1 cellular context compared by ENCODE assay signal in the genomic region with DNA sequence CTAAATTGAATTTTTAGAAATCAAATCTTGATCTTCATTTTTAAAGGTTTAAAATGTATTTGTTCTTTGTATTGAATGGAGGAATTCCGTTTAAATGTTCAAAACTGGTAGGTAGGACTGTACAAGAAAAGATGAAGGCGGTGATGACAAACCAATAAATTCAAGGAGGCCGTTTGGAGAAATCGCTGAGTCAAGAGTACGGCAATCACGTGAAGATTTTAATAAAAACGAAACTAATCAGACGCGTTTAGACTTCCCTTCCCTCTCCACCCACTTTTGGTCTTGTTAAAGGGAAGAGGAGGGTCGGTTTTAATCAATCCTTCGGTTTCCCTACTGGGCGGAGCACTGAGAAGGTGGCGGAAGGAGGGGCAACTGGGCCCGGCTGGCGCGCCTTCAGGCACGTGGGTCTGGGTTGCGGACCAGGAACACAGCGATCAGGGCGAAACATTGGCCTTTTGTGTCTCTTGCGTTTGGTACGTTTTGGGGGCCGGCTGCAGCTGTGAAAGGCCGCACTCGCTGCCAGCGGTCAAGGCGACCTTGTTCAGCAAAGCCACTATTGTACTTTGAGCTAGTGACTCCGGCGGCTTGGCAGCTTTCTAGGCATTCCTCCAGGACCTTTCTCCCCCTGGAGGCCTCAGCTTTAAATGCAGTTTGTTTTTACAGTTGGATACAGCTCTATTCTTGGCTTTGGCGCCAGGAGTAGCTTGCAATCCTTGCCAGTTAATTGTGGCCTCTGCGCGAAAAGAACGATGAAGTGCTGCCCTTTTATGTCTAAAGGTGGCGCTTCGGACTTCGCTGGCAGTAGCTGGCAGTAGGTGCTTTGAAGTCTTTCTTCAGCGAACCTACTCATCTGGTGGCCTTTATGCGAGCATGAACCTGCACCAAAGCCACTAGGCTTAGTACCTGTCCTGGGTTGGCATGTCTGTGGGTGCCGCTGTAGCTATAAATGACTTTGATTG.
TF ChIP-seq lines count a peak whose summit lies in the region.

No MANE protein-coding gene starts in this region.

TF ChIP-seq in K562, 482 proteins besides CTCF, POLR2A, EP300 and RAD21 (continued from another document and continues in another):
- TF ChIP-seq ADNP (tag; IDR thresholded peaks at IDR 0.05), result no peak
- peak; percentile 91 for TF ChIP-seq ZFX (CRISPR knock-in tag; IDR thresholded peaks at IDR 0.05)
- TF ChIP-seq, protein P1, sequence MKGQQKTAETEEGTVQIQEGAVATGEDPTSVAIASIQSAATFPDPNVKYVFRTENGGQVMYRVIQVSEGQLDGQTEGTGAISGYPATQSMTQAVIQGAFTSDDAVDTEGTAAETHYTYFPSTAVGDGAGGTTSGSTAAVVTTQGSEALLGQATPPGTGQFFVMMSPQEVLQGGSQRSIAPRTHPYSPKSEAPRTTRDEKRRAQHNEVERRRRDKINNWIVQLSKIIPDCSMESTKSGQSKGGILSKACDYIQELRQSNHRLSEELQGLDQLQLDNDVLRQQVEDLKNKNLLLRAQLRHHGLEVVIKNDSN (CRISPR knock-in tag; IDR thresholded peaks at IDR 0.05), result peak; percentile 80
- peak; percentile 71; the same call in 1 of the 2 replicates for TF ChIP-seq GABPB1 (CRISPR knock-in tag; IDR thresholded peaks at IDR 0.05)
- TF ChIP-seq CHD4 (IDR thresholded peaks at IDR 0.05; ENCODE audit: insufficient read depth, insufficient replicate concordance, low read depth, low read length, poor library complexity, severe bottlenecking), result no peak
- TF ChIP-seq, protein P2, sequence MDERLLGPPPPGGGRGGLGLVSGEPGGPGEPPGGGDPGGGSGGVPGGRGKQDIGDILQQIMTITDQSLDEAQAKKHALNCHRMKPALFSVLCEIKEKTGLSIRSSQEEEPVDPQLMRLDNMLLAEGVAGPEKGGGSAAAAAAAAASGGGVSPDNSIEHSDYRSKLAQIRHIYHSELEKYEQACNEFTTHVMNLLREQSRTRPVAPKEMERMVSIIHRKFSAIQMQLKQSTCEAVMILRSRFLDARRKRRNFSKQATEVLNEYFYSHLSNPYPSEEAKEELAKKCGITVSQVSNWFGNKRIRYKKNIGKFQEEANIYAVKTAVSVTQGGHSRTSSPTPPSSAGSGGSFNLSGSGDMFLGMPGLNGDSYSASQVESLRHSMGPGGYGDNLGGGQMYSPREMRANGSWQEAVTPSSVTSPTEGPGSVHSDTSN (CRISPR knock-in tag; IDR thresholded peaks at IDR 0.05; ENCODE audit: low read depth), result no peak
- TF ChIP-seq, protein P2 (tag; conservative IDR thresholded peaks at IDR 0.05; ENCODE audit: low read depth), result peak; percentile 88
- TF ChIP-seq, protein P3, sequence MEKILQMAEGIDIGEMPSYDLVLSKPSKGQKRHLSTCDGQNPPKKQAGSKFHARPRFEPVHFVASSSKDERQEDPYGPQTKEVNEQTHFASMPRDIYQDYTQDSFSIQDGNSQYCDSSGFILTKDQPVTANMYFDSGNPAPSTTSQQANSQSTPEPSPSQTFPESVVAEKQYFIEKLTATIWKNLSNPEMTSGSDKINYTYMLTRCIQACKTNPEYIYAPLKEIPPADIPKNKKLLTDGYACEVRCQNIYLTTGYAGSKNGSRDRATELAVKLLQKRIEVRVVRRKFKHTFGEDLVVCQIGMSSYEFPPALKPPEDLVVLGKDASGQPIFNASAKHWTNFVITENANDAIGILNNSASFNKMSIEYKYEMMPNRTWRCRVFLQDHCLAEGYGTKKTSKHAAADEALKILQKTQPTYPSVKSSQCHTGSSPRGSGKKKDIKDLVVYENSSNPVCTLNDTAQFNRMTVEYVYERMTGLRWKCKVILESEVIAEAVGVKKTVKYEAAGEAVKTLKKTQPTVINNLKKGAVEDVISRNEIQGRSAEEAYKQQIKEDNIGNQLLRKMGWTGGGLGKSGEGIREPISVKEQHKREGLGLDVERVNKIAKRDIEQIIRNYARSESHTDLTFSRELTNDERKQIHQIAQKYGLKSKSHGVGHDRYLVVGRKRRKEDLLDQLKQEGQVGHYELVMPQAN (IDR thresholded peaks at IDR 0.05; ENCODE audit: borderline replicate concordance), result peak; percentile 54; the same call in 1 of the 2 replicates
- TF ChIP-seq GTF2A2 (tag; IDR thresholded peaks at IDR 0.05), result no peak
- 0 out of 2 replicates have a peak, but pooled peaks have one; percentile 16 for TF ChIP-seq TCF3 (CRISPR knock-in tag; IDR thresholded peaks at IDR 0.05)
- TF ChIP-seq DPF2 (IDR thresholded peaks at IDR 0.05), result peak; percentile 47; the same call in 1 of the 2 replicates
- peak; percentile 97 for TF ChIP-seq ZNF316 (IDR thresholded peaks at IDR 0.05)
- TF ChIP-seq EWSR1 (IDR thresholded peaks at IDR 0.05; ENCODE audit: borderline replicate concordance, low read depth, partially characterized antibody), result no peak
- TF ChIP-seq SRF (CRISPR knock-in tag; IDR thresholded peaks at IDR 0.05), result peak in 1 of 2 experiments; percentile 27; a peak in 1 of 4 replicates
- peak; percentile 75; the same call in 1 of the 2 replicates for TF ChIP-seq FOXP1 (CRISPR knock-in tag; IDR thresholded peaks at IDR 0.05)
- TF ChIP-seq POLR2G (IDR thresholded peaks at IDR 0.05; ENCODE audit: low read depth, low read length), result peak; percentile 80
- no peak for TF ChIP-seq IFI16 (CRISPR knock-in tag; IDR thresholded peaks at IDR 0.05)
- TF ChIP-seq, protein P4, sequence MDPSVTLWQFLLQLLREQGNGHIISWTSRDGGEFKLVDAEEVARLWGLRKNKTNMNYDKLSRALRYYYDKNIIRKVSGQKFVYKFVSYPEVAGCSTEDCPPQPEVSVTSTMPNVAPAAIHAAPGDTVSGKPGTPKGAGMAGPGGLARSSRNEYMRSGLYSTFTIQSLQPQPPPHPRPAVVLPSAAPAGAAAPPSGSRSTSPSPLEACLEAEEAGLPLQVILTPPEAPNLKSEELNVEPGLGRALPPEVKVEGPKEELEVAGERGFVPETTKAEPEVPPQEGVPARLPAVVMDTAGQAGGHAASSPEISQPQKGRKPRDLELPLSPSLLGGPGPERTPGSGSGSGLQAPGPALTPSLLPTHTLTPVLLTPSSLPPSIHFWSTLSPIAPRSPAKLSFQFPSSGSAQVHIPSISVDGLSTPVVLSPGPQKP (CRISPR knock-in tag; IDR thresholded peaks at IDR 0.05), result no peak
- TF ChIP-seq, protein P5, sequence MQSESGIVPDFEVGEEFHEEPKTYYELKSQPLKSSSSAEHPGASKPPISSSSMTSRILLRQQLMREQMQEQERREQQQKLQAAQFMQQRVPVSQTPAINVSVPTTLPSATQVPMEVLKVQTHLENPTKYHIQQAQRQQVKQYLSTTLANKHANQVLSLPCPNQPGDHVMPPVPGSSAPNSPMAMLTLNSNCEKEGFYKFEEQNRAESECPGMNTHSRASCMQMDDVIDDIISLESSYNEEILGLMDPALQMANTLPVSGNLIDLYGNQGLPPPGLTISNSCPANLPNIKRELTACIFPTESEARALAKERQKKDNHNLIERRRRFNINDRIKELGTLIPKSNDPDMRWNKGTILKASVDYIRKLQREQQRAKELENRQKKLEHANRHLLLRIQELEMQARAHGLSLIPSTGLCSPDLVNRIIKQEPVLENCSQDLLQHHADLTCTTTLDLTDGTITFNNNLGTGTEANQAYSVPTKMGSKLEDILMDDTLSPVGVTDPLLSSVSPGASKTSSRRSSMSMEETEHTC (IDR thresholded peaks at IDR 0.05), result 0 out of 2 replicates have a peak, but pooled peaks have one; percentile 54
- no peak for TF ChIP-seq NR3C1 (CRISPR knock-in tag; IDR thresholded peaks at IDR 0.05)
- TF ChIP-seq NR2C2 (CRISPR knock-in tag; IDR thresholded peaks at IDR 0.05), result no peak
- TF ChIP-seq NR2C2 (tag; IDR thresholded peaks at IDR 0.05), result peak; percentile 44
- TF ChIP-seq RCOR1 (IDR thresholded peaks at IDR 0.05; ENCODE audit: borderline replicate concordance in 1 of 2, low read depth in 2 of 2, low read length in 2 of 2), result 0 out of 4 replicates have a peak, but pooled peaks of 1 of the 2 experiments have one; percentile 5
- TF ChIP-seq ZKSCAN1 (IDR thresholded peaks at IDR 0.05; ENCODE audit: low read depth, low read length), result peak; percentile 21; the same call in 1 of the 2 replicates
- TF ChIP-seq, protein P6, sequence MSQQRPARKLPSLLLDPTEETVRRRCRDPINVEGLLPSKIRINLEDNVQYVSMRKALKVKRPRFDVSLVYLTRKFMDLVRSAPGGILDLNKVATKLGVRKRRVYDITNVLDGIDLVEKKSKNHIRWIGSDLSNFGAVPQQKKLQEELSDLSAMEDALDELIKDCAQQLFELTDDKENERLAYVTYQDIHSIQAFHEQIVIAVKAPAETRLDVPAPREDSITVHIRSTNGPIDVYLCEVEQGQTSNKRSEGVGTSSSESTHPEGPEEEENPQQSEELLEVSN (IDR thresholded peaks at IDR 0.05; ENCODE audit: borderline replicate concordance in 1 of 2, extremely low read depth in 1 of 2, insufficient read depth in 1 of 2, insufficient read length in 1 of 2, low read depth in 1 of 2, low read length in 1 of 2, poor library complexity in 1 of 2, severe bottlenecking in 1 of 2), result peak; percentile 94
- no peak for TF ChIP-seq ZNF668 (CRISPR knock-in tag; IDR thresholded peaks at IDR 0.05)
- TF ChIP-seq CHD2 (IDR thresholded peaks at IDR 0.05; ENCODE audit: low read depth, low read length), result no peak
- TF ChIP-seq, protein P7, sequence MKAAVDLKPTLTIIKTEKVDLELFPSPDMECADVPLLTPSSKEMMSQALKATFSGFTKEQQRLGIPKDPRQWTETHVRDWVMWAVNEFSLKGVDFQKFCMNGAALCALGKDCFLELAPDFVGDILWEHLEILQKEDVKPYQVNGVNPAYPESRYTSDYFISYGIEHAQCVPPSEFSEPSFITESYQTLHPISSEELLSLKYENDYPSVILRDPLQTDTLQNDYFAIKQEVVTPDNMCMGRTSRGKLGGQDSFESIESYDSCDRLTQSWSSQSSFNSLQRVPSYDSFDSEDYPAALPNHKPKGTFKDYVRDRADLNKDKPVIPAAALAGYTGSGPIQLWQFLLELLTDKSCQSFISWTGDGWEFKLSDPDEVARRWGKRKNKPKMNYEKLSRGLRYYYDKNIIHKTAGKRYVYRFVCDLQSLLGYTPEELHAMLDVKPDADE (conservative IDR thresholded peaks at IDR 0.05; ENCODE audit: control insufficient read depth, low read depth, low read length), result no peak
- peak; percentile 79 for TF ChIP-seq RBFOX2 (IDR thresholded peaks at IDR 0.05; ENCODE audit: low read depth, low read length)
- TF ChIP-seq ESRRA (IDR thresholded peaks at IDR 0.05; ENCODE audit: borderline replicate concordance, low read depth), result peak; percentile 92
- TF ChIP-seq, protein P8, sequence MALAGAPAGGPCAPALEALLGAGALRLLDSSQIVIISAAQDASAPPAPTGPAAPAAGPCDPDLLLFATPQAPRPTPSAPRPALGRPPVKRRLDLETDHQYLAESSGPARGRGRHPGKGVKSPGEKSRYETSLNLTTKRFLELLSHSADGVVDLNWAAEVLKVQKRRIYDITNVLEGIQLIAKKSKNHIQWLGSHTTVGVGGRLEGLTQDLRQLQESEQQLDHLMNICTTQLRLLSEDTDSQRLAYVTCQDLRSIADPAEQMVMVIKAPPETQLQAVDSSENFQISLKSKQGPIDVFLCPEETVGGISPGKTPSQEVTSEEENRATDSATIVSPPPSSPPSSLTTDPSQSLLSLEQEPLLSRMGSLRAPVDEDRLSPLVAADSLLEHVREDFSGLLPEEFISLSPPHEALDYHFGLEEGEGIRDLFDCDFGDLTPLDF (CRISPR knock-in tag; IDR thresholded peaks at IDR 0.05), result peak; percentile 66; the same call in 1 of the 2 replicates
- TF ChIP-seq, protein P9, sequence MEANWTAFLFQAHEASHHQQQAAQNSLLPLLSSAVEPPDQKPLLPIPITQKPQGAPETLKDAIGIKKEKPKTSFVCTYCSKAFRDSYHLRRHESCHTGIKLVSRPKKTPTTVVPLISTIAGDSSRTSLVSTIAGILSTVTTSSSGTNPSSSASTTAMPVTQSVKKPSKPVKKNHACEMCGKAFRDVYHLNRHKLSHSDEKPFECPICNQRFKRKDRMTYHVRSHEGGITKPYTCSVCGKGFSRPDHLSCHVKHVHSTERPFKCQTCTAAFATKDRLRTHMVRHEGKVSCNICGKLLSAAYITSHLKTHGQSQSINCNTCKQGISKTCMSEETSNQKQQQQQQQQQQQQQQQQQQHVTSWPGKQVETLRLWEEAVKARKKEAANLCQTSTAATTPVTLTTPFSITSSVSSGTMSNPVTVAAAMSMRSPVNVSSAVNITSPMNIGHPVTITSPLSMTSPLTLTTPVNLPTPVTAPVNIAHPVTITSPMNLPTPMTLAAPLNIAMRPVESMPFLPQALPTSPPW (CRISPR knock-in tag; IDR thresholded peaks at IDR 0.05), result peak; percentile 80
- TF ChIP-seq ZNF644 (tag; IDR thresholded peaks at IDR 0.05; ENCODE audit: low read depth), result peak; percentile 68; the same call in 1 of the 2 replicates
- TF ChIP-seq C11orf30 (IDR thresholded peaks at IDR 0.05; ENCODE audit: low read depth), result peak; percentile 92
- TF ChIP-seq ZNF764 (CRISPR knock-in tag; IDR thresholded peaks at IDR 0.05; ENCODE audit: low read depth), result no peak
- peak; percentile 57 for TF ChIP-seq CXXC5 (CRISPR knock-in tag; IDR thresholded peaks at IDR 0.05)
- TF ChIP-seq SMARCC2 (IDR thresholded peaks at IDR 0.05; ENCODE audit: low read depth), result no peak
- TF ChIP-seq MYBL2 (IDR thresholded peaks at IDR 0.05; ENCODE audit: low read depth), result peak; percentile 63
- no peak for TF ChIP-seq MYBL2 (CRISPR knock-in tag; IDR thresholded peaks at IDR 0.05; ENCODE audit: borderline replicate concordance)
- peak; percentile 92 for TF ChIP-seq NFE2 (IDR thresholded peaks at IDR 0.05; ENCODE audit: low read depth)
- TF ChIP-seq, protein P10, sequence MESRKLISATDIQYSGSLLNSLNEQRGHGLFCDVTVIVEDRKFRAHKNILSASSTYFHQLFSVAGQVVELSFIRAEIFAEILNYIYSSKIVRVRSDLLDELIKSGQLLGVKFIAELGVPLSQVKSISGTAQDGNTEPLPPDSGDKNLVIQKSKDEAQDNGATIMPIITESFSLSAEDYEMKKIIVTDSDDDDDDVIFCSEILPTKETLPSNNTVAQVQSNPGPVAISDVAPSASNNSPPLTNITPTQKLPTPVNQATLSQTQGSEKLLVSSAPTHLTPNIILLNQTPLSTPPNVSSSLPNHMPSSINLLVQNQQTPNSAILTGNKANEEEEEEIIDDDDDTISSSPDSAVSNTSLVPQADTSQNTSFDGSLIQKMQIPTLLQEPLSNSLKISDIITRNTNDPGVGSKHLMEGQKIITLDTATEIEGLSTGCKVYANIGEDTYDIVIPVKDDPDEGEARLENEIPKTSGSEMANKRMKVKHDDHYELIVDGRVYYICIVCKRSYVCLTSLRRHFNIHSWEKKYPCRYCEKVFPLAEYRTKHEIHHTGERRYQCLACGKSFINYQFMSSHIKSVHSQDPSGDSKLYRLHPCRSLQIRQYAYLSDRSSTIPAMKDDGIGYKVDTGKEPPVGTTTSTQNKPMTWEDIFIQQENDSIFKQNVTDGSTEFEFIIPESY (CRISPR knock-in tag; IDR thresholded peaks at IDR 0.05), result peak; percentile 42; the same call in 1 of the 2 replicates
